11 cellular contexts compared by ENCODE assay signal in genomic region chr2:150478206-150478974, GRCh38. TPM values are rescaled to one million over a fixed set of nuclear protein-coding genes. Genes with fewer than 3 reads are reported as not detected.
DNase-seq lines count a peak whose midpoint lies in the region; ATAC-seq and TF ChIP-seq lines count a peak whose summit lies in the region.
"Had no signal": no experiment of that assay in that cellular context is flagged by ENCODE, and none has a peak within 500 bp of the region (broad histone marks: within the 10 kb centered on the region; RNA-seq: fewer than 3 reads in every experiment).

No MANE protein-coding gene starts in this region.

- DNase-seq in GM23248: no peak
- DNase-seq in amniotic epithelial cell (ENCODE audit: low read depth): peak; percentile 31
- peak; percentile 34 for DNase-seq in iris pigment epithelial cell (ENCODE audit: low read depth)
- DNase-seq in spleen: no peak
- DNase-seq in H4 (ENCODE audit: low spot score): no peak
- DNase-seq in DMS 273 treated with DMSO at 0.1 percent for 48 hours (lab: John Stamatoyannopoulos, UW): no peak
- DNase-seq: activated CD4-positive, alpha-beta T cell treated with anti-CD3 and anti-CD28 coated beads, Interleukin-2, amount 50 U/mL, for 48 hours; NCI-H1048; SIG-M5 had no signal

- intact Hi-C loops in spleen (cut with DNase I; ENCODE audit: low total_unique reads): no loop called here

- peak overlapping the region; percentile 96 for H3K9ac ChIP-seq in GM23248

- WGBS in GM23248 (ENCODE audit: low coverage in 1 of 2, low lambda C conversion rate in 2 of 2, missing lambda C conversion rate in 2 of 2), 2 experiments: 22% methylated on average over 6 of the region's 6 CpGs
- 54 to 69% (median 58%) methylated on average over 6 of the region's 6 CpGs for WGBS in spleen, 5 donors

- H3K36me3 ChIP-seq in GM23248 (ENCODE audit: low read depth) (peaks cover 72% of the 10 kb centered on the region), spleen (no peaks in the 10 kb centered on the region)

- no peaks in the 10 kb centered on the region for H3K9me2 ChIP-seq in GM23248 (ENCODE audit: insufficient read depth)

- no peak overlapping the region for H2AFZ ChIP-seq in GM23248

- no peaks in the 10 kb centered on the region for H3K9me3 ChIP-seq in GM23248 (ENCODE audit: low read depth)
- no peaks in the 10 kb centered on the region for H3K9me3 ChIP-seq in spleen

- H3K79me2 ChIP-seq in GM23248 (ENCODE audit: insufficient read depth): peaks cover 100% of the 10 kb centered on the region

- peak overlapping the region; percentile 95 for H3K4me2 ChIP-seq in GM23248 (ENCODE audit: unreplicated experiment)

- H3K4me3 ChIP-seq in GM23248: peak overlapping the region; percentile 92
- H3K4me3 ChIP-seq in spleen: peak overlapping the region in 2 of 8 donors; percentile 5 to 12

- peaks cover 98% of the 10 kb centered on the region for H3F3A ChIP-seq in GM23248 (ENCODE audit: insufficient read depth)

- ATAC-seq in GM21717 (IDR thresholded peaks at IDR 0.05; ENCODE audit: unreplicated experiment): no peak
- no peak for ATAC-seq in GM21825 (IDR thresholded peaks at IDR 0.05; ENCODE audit: unreplicated experiment)

- no peaks in the 10 kb centered on the region for H3K27me3 ChIP-seq in GM23248 (replicated peaks; ENCODE audit: insufficient read depth)
- no peaks in the 10 kb centered on the region for H3K27me3 ChIP-seq in spleen (replicated peaks in 1 of 7)

- peaks cover 98% of the 10 kb centered on the region for H3K4me1 ChIP-seq in GM23248 (ENCODE audit: insufficient read depth)
- H3K4me1 ChIP-seq in spleen: peaks cover 0 to 25% (median 0%) of the 10 kb centered on the region in 6 donors

- in situ Hi-C loops in GM23248 (cut with MboI): loop anchor here (25.0 kb wide), 1 partner anchor 434 kb away; no protein-coding TSS in a partner anchor

- no peak for TF ChIP-seq POLR2A in spleen (IDR thresholded peaks at IDR 0.05)

- H4K20me1 ChIP-seq in GM23248 (ENCODE audit: insufficient read depth): 0 out of 2 replicates have a peak, but pooled peaks cover 28% of the 10 kb centered on the region

- peak overlapping the region; percentile 95 for H3K27ac ChIP-seq in GM23248
- H3K27ac ChIP-seq in spleen: peak overlapping the region in 6 of 8 donors; percentile 1 to 82 (median 51)

- no peak for TF ChIP-seq CTCF in spleen (IDR thresholded peaks at IDR 0.05 in 8 of 11, conservative IDR thresholded peaks at IDR 0.05 in 3 of 11)

RNA-seq across cellular contexts. Expression of gene RND3, which starts 9.1 kb away (rescaled TPM):
- total RNA-seq in GM23248 (2014; rRNA removed; shearing (Covaris generic)): 244 and 271 TPM in 2 replicates
- polyA plus RNA-seq in GM23248 (2016; fragmentation: Nextera tagmentation; extraction: Ambion mirVana) (198 and 199 TPM in 2 replicates), spleen (10 to 100 TPM; 10.3 to 17.1 (median 10.6) TPM)
- total RNA-seq in spleen: 10 to 100 TPM; 54.1 to 97.0 (median 62.2) TPM
- 51.7 and 56.7 TPM in 2 replicates for total RNA-seq in H4 (2014; rRNA removed; shearing (Covaris generic))

Comparison
In these comparisons a context has a peak if more than half of its experiments do, and no peak if none do; other contexts are left out.
1. DNase-seq: peak in amniotic epithelial cell (single experiment) and iris pigment epithelial cell (single experiment); none in GM23248 (single experiment), spleen (single experiment), H4 (single experiment) and DMS 273 treated with DMSO at 0.1 percent for 48 hours (single experiment).